ENCODE assay signal across 15 cellular contexts in genomic region chr12:125633686-125634085, GRCh38.
DNase-seq lines count a peak whose midpoint lies in the region; ATAC-seq and TF ChIP-seq lines count a peak whose summit lies in the region.
"Had no signal": no experiment of that assay in that cellular context is flagged by ENCODE, and none has a peak within 500 bp of the region (broad histone marks: within the 10 kb centered on the region; RNA-seq: fewer than 3 reads in every experiment).

No MANE protein-coding gene starts in this region.

- TF ChIP-seq POLR2A in esophagus muscularis mucosa (IDR thresholded peaks at IDR 0.05; ENCODE audit: low read depth): no peak

- no peak overlapping the region for H3K9ac ChIP-seq in mesendoderm (ENCODE audit: low read length)

- intact Hi-C loops in activated naive CD4-positive, alpha-beta T cell treated with anti-CD3 and anti-CD28 coated beads for 36 hours (cut with micrococcal nuclease): no loop called here
- intact Hi-C loops in esophagus muscularis mucosa (cut with DNase I): no loop called here

- no peak overlapping the region for H4K8ac ChIP-seq in mesendoderm (ENCODE audit: low read depth, low read length)

- H3K79me2 ChIP-seq in mesendoderm (ENCODE audit: control insufficient read depth, insufficient read depth, low read length): no peaks in the 10 kb centered on the region

- no peak overlapping the region for H3K4ac ChIP-seq in mesendoderm (ENCODE audit: low read depth, low read length)

- no peaks in the 10 kb centered on the region for H3K4me1 ChIP-seq in mesendoderm (ENCODE audit: control insufficient read depth, low read depth, low read length)
- no peaks in the 10 kb centered on the region for H3K4me1 ChIP-seq in esophagus muscularis mucosa
- H3K4me1 ChIP-seq: Caco-2 had no signal

- H3K9me3 Mint-ChIP-seq in activated naive CD4-positive, alpha-beta T cell treated with anti-CD3 and anti-CD28 coated beads for 36 hours: peaks cover 2% of the 10 kb centered on the region

- H3K36me3 Mint-ChIP-seq in activated naive CD4-positive, alpha-beta T cell treated with anti-CD3 and anti-CD28 coated beads for 36 hours (ENCODE audit: low read depth): no peaks in the 10 kb centered on the region

- H2AK5ac ChIP-seq in mesendoderm (ENCODE audit: low read length): no peak overlapping the region

- no peak overlapping the region for H3K4me2 ChIP-seq in mesendoderm (ENCODE audit: low read length)

- H2BK5ac ChIP-seq in mesendoderm (ENCODE audit: low read length): no peak overlapping the region

- H3K27ac Mint-ChIP-seq in activated naive CD4-positive, alpha-beta T cell treated with anti-CD3 and anti-CD28 coated beads for 36 hours: no peak overlapping the region

- H3K4me3 ChIP-seq in mesendoderm (ENCODE audit: low read length) (no peak overlapping the region), esophagus muscularis mucosa (no peak overlapping the region)

- no peak overlapping the region for H3K4me3 Mint-ChIP-seq in activated naive CD4-positive, alpha-beta T cell treated with anti-CD3 and anti-CD28 coated beads for 36 hours

- peak; percentile 27 for DNase-seq in H4 (ENCODE audit: low spot score)
- DNase-seq in NCI-H510A (lab: John Stamatoyannopoulos, UW): peak; percentile 14
- peak; percentile 5 for DNase-seq in epithelial cell of prostate (ENCODE audit: low read depth, low spot score)
- DNase-seq in mesendoderm: peak; percentile 60
- no peak for DNase-seq in activated naive CD4-positive, alpha-beta T cell treated with anti-CD3 and anti-CD28 coated beads for 36 hours
- DNase-seq in hippocampal formation (lab: John Stamatoyannopoulos, UW): no peak
- DNase-seq in esophagus muscularis mucosa (ENCODE audit: extremely low spot score): no peak
- DNase-seq: C1 segment of cervical spinal cord; Caco-2; DMS153; EL; H7; NCI-H1694 treated with DMSO at 0.1 percent for 48 hours; NK-92 treated with Interleukin-12 subunit alpha and Interleukin-12 subunit beta, amount 100 ng/mL, for 24 hours had no signal

- no peak overlapping the region for H2BK15ac ChIP-seq in mesendoderm (replicated peaks; ENCODE audit: low read depth)

- H3K9me3 ChIP-seq in esophagus muscularis mucosa: no peaks in the 10 kb centered on the region
- H3K9me3 ChIP-seq: Caco-2 had no signal

- H3K27ac ChIP-seq in epithelial cell of prostate: no peak overlapping the region
- no peak overlapping the region for H3K27ac ChIP-seq in mesendoderm (ENCODE audit: low read depth, low read length)
- no peak overlapping the region for H3K27ac ChIP-seq in esophagus muscularis mucosa (replicated peaks in 1 of 4)

- no peak overlapping the region for H2BK120ac ChIP-seq in mesendoderm (ENCODE audit: low read depth, low read length)

- H3K56ac ChIP-seq in mesendoderm (ENCODE audit: low read length): no peak overlapping the region

- H3K18ac ChIP-seq in mesendoderm (ENCODE audit: low read length): no peak overlapping the region

- no peak for ATAC-seq in GM18907 (IDR thresholded peaks at IDR 0.05; ENCODE audit: unreplicated experiment)

- no peaks in the 10 kb centered on the region for H3K79me1 ChIP-seq in mesendoderm (ENCODE audit: low read length)

- no peaks in the 10 kb centered on the region for H3K4me1 Mint-ChIP-seq in activated naive CD4-positive, alpha-beta T cell treated with anti-CD3 and anti-CD28 coated beads for 36 hours (ENCODE audit: low read depth)

- CTCF ChIA-PET in activated naive CD4-positive, alpha-beta T cell treated with anti-CD3 and anti-CD28 coated beads for 36 hours (lab: Charles Lee): no interaction called here

- H4K5ac ChIP-seq in mesendoderm (ENCODE audit: low read length): no peak overlapping the region

- no peak overlapping the region for H3K23ac ChIP-seq in mesendoderm (ENCODE audit: low read length)

- H3K36me3 ChIP-seq in mesendoderm (ENCODE audit: control insufficient read depth, insufficient read depth, low read length) (no peaks in the 10 kb centered on the region), esophagus muscularis mucosa (no peaks in the 10 kb centered on the region)

- no peaks in the 10 kb centered on the region for H3K27me3 Mint-ChIP-seq in activated naive CD4-positive, alpha-beta T cell treated with anti-CD3 and anti-CD28 coated beads for 36 hours (ENCODE audit: low read depth)

- no peak for TF ChIP-seq CTCF in esophagus muscularis mucosa (IDR thresholded peaks at IDR 0.05)

- TF ChIP-seq EP300 in esophagus muscularis mucosa (IDR thresholded peaks at IDR 0.05): no peak

- H3K27me3 ChIP-seq in mesendoderm (ENCODE audit: insufficient read depth, low read length, poor library complexity) (no peaks in the 10 kb centered on the region), esophagus muscularis mucosa (no peaks in the 10 kb centered on the region)

Comparison
In these comparisons a context has a peak if more than half of its experiments do, and no peak if none do; other contexts are left out.
1. DNase-seq: peak in H4 (single experiment), NCI-H510A (single experiment), epithelial cell of prostate (single experiment) and mesendoderm (single experiment); none in activated naive CD4-positive, alpha-beta T cell treated with anti-CD3 and anti-CD28 coated beads for 36 hours (single experiment), hippocampal formation (0 of 2) and esophagus muscularis mucosa (single experiment).